33 cellular contexts compared by ENCODE assay signal in the genomic region with DNA sequence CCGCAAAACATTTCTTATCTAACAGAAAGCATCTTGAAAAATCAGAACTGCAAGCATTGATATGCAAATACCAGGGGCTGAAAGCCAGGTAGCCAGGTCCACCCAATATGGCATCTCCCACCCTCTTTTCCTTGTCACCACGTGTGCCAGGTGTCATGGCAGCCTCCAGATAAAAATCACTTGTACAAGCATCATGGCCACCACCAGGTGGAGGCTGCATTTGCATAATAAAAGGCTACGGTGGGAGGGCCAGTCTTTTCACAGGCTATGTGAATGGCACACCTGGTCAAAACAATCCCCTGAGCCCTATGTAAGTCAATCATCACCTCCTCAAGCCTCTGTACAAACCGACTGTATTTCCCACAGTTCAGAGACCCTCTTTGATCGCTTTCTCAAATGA.
DNase-seq lines count a peak whose midpoint lies in the region; ATAC-seq and TF ChIP-seq lines count a peak whose summit lies in the region.
"Had no signal": no experiment of that assay in that cellular context is flagged by ENCODE, and none has a peak within 500 bp of the region (broad histone marks: within the 10 kb centered on the region; RNA-seq: fewer than 3 reads in every experiment).

No MANE protein-coding gene starts in this region.

- H3K9me2 ChIP-seq in GM23338 (ENCODE audit: insufficient read depth) = no peaks in the 10 kb centered on the region

- TF ChIP-seq CTCF in GM23338 (conservative IDR thresholded peaks at IDR 0.05; ENCODE audit: low read depth in 2 of 2) (no peak), endothelial cell (IDR thresholded peaks at IDR 0.05; ENCODE audit: unreplicated experiment) (no peak)

- H3K36me3 ChIP-seq in GM23338 (ENCODE audit: insufficient read depth) = no peaks in the 10 kb centered on the region
- H3K36me3 ChIP-seq: breast epithelium, heart right ventricle, stomach, thyroid gland, vagina had no signal

- H3K36me3 Mint-ChIP-seq in GM23338 (ENCODE audit: low read depth) (no peaks in the 10 kb centered on the region; the same call in 2 of the 3 replicates), endothelial cell (ENCODE audit: low read depth, unreplicated experiment) (no peaks in the 10 kb centered on the region)
- H3K36me3 Mint-ChIP-seq: immature natural killer cell had no signal

- H3K4me3 Mint-ChIP-seq in GM23338 (no peak overlapping the region), endothelial cell (ENCODE audit: unreplicated experiment) (no peak overlapping the region)
- H3K4me3 Mint-ChIP-seq: activated CD4-positive, alpha-beta memory T cell treated with anti-CD3 and anti-CD28 coated beads, Interleukin-2, amount 10 ng/mL, durations not matched to agents 7 days and 5 days; immature natural killer cell; neural crest cell; T-helper 1 cell treated with Interleukin-12 subunit alpha and Interleukin-12 subunit beta and Interleukin-4 antibody, amounts not matched to agents 30 μg/mL and 1 μg/mL, for 36 hours had no signal

- no peaks in the 10 kb centered on the region for H3K27me3 Mint-ChIP-seq in GM23338 (ENCODE audit: insufficient read depth, low read depth, poor library complexity)
- no peaks in the 10 kb centered on the region for H3K27me3 Mint-ChIP-seq in endothelial cell (ENCODE audit: unreplicated experiment)
- H3K27me3 Mint-ChIP-seq: activated CD4-positive, alpha-beta memory T cell treated with anti-CD3 and anti-CD28 coated beads, Interleukin-2, amount 10 ng/mL, durations not matched to agents 7 days and 5 days had no signal

- H3K27ac ChIP-seq in GM23338 (ENCODE audit: low read depth) = no peak overlapping the region
- H3K27ac ChIP-seq: 22Rv1, breast epithelium, heart right ventricle, stomach, thyroid gland, vagina had no signal

- H3K27me3 ChIP-seq in GM23338 (ENCODE audit: insufficient read depth) = no peaks in the 10 kb centered on the region
- H3K27me3 ChIP-seq: breast epithelium, heart right ventricle, stomach, thyroid gland, vagina had no signal

- H3K27ac Mint-ChIP-seq in GM23338 (peak overlapping the region; percentile 73), endothelial cell (ENCODE audit: unreplicated experiment) (no peak overlapping the region)
- H3K27ac Mint-ChIP-seq: activated CD4-positive, alpha-beta memory T cell treated with anti-CD3 and anti-CD28 coated beads, Interleukin-2, amount 10 ng/mL, durations not matched to agents 7 days and 5 days; immature natural killer cell; T-helper 1 cell treated with Interleukin-12 subunit alpha and Interleukin-12 subunit beta and Interleukin-4 antibody, amounts not matched to agents 30 μg/mL and 1 μg/mL, for 36 hours had no signal

- no peak overlapping the region for H3K4me3 ChIP-seq in GM23338
- H3K4me3 ChIP-seq: breast epithelium, heart right ventricle, stomach, thyroid gland, vagina had no signal

- H2AFZ ChIP-seq in GM23338 = no peak overlapping the region; the same call in 1 of the 2 replicates

- H3K79me2 ChIP-seq in GM23338 (replicated peaks; ENCODE audit: insufficient read depth) = no peaks in the 10 kb centered on the region

- peak; percentile 83 for ATAC-seq in GM23338
- ATAC-seq: heart right ventricle, left colon, right cardiac atrium had no signal

- no peak overlapping the region for H3K4me2 ChIP-seq in GM23338

- H3K9me3 Mint-ChIP-seq in GM23338 (no peaks in the 10 kb centered on the region), endothelial cell (ENCODE audit: unreplicated experiment) (no peaks in the 10 kb centered on the region)
- H3K9me3 Mint-ChIP-seq: T-helper 1 cell treated with Interleukin-12 subunit alpha and Interleukin-12 subunit beta and Interleukin-4 antibody, amounts not matched to agents 30 μg/mL and 1 μg/mL, for 36 hours had no signal

- no peaks in the 10 kb centered on the region for H3F3A ChIP-seq in GM23338 (replicated peaks; ENCODE audit: low read depth)

- DNase-seq in DMS 273 (lab: John Stamatoyannopoulos, UW; ENCODE audit: unreplicated experiment) = peak; percentile 25
- no peak for DNase-seq in DMS 273 treated with DMSO at 0.1 percent for 48 hours (lab: John Stamatoyannopoulos, UW)
- peak; percentile 82 for DNase-seq in GM23338 (ENCODE audit: low spot score)
- peak; percentile 6 for DNase-seq in NCI-H748 treated with DMSO at 0.1 percent for 48 hours (lab: John Stamatoyannopoulos, UW)
- peak; percentile 64 for DNase-seq in iPS DF 19.7 (ENCODE audit: low read depth, low spot score)
- DNase-seq in COR-L47 (lab: John Stamatoyannopoulos, UW) = no peak
- no peak for DNase-seq in endothelial cell (ENCODE audit: low spot score)
- no peak for DNase-seq in NCI-H2107 (lab: John Stamatoyannopoulos, UW)
- DNase-seq: activated CD4-positive, alpha-beta memory T cell treated with anti-CD3 and anti-CD28 coated beads, Interleukin-2, amount 10 ng/mL, durations not matched to agents 7 days and 5 days; activated CD4-positive, alpha-beta T cell treated with anti-CD3 and anti-CD28 coated beads for 1 hour; activated CD8-positive, alpha-beta memory T cell treated with anti-CD3 and anti-CD28 coated beads, Interleukin-2, amount 50 U/mL, for 48 hours; activated naive CD4-positive, alpha-beta T cell treated with anti-CD3 and anti-CD28 coated beads, Interleukin-2, amount 50 U/mL, for 16 hours; amniotic stem cell; DND-41; effector CD4-positive, alpha-beta T cell; erythroblast; heart right ventricle; immature natural killer cell; IMR-90; left colon; mammary epithelial cell; NCI-H1092; NCI-H2029; NCI-H510A treated with DMSO at 0.1 percent for 48 hours; right cardiac atrium; stimulated activated CD4-positive, alpha-beta T cell treated with anti-CD3 and anti-CD28 coated beads, Interleukin-2, amount 100 ng/mL, for 24 hours; stomach; thyroid gland had no signal

- peaks cover 4% of the 10 kb centered on the region; the same call in 2 of the 3 replicates for H3K4me1 Mint-ChIP-seq in GM23338
- H3K4me1 Mint-ChIP-seq in endothelial cell (ENCODE audit: unreplicated experiment) = no peaks in the 10 kb centered on the region
- H3K4me1 Mint-ChIP-seq: activated CD4-positive, alpha-beta memory T cell treated with anti-CD3 and anti-CD28 coated beads, Interleukin-2, amount 10 ng/mL, durations not matched to agents 7 days and 5 days; immature natural killer cell had no signal

- no peaks in the 10 kb centered on the region for H4K20me1 ChIP-seq in GM23338 (replicated peaks; ENCODE audit: insufficient read depth)

- H3K4me1 ChIP-seq in GM23338 (ENCODE audit: insufficient read depth) = no peaks in the 10 kb centered on the region
- H3K4me1 ChIP-seq: breast epithelium, heart right ventricle, stomach, vagina had no signal

TF ChIP-seq in GM23338, 12 proteins besides CTCF, POLR2A, EP300 and RAD21 (continues in another document):
- no peak for TF ChIP-seq ZNF114 (CRISPR knock-in tag; IDR thresholded peaks at IDR 0.05)
- TF ChIP-seq, protein P1, sequence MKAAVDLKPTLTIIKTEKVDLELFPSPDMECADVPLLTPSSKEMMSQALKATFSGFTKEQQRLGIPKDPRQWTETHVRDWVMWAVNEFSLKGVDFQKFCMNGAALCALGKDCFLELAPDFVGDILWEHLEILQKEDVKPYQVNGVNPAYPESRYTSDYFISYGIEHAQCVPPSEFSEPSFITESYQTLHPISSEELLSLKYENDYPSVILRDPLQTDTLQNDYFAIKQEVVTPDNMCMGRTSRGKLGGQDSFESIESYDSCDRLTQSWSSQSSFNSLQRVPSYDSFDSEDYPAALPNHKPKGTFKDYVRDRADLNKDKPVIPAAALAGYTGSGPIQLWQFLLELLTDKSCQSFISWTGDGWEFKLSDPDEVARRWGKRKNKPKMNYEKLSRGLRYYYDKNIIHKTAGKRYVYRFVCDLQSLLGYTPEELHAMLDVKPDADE (IDR thresholded peaks at IDR 0.05) = no peak

Comparison
In these comparisons a context has a peak if more than half of its experiments do, and no peak if none do; other contexts are left out.
1. DNase-seq: peak in DMS 273 (single experiment), GM23338 (single experiment), NCI-H748 treated with DMSO at 0.1 percent for 48 hours (single experiment) and iPS DF 19.7 (single experiment); none in DMS 273 treated with DMSO at 0.1 percent for 48 hours (single experiment), COR-L47 (single experiment), endothelial cell (single experiment) and NCI-H2107 (single experiment).